Comparison of ENCODE assay signal across 12 cellular contexts in genomic region chr3:127708837-127709236, GRCh38. TPM values are rescaled to one million over a fixed set of nuclear protein-coding genes. Genes with fewer than 3 reads are reported as not detected.
A peak's percentile ranks its signal among the peaks of the same experiment; 100 is the strongest.
DNase-seq lines count a peak whose midpoint lies in the region; ATAC-seq and TF ChIP-seq lines count a peak whose summit lies in the region.
"Had no signal": no experiment of that assay in that cellular context is flagged by ENCODE, and none has a peak within 500 bp of the region (broad histone marks: within the 10 kb centered on the region; RNA-seq: fewer than 3 reads in every experiment).

No MANE protein-coding gene starts in this region.

- WGBS in gastroesophageal sphincter (ENCODE audit: low coverage in 1 of 2), 2 donors, result 100% methylated on average over 1 of the region's 2 CpGs; no CpG with 5 or more reads in 1 of the 2 donors
- WGBS in spleen, 5 donors, result 40 to 88% (median 73%) methylated on average over 2 of the region's 2 CpGs

- CTCF ChIA-PET in Caco-2 (lab: Charles Lee), result no interaction called here

- POLR2A ChIA-PET in Caco-2 (lab: Charles Lee), result no interaction called here

- no peaks in the 10 kb centered on the region for H3K9me2 ChIP-seq in Karpas-422 (replicated peaks; ENCODE audit: insufficient read depth, low read length)

- TF ChIP-seq POLR2A in gastroesophageal sphincter (IDR thresholded peaks at IDR 0.05) (no peak), spleen (IDR thresholded peaks at IDR 0.05) (no peak)

- peaks cover 44% of the 10 kb centered on the region for H3K36me3 ChIP-seq in Karpas-422 (ENCODE audit: insufficient read depth, low read length)
- peaks cover 0 to 34% of the 10 kb centered on the region in 2 donors for H3K36me3 ChIP-seq in gastroesophageal sphincter
- H3K36me3 ChIP-seq in spleen, result peaks cover 0 to 18% (median 0%) of the 10 kb centered on the region in 6 donors
- H3K36me3 ChIP-seq in Caco-2 (ENCODE audit: control insufficient read depth, insufficient read depth, low read length), result no peaks in the 10 kb centered on the region

- no peak overlapping the region for H2AFZ ChIP-seq in Karpas-422 (ENCODE audit: low read length)

- BruUV-seq in Caco-2 (replicated peaks; lab: Mats Ljungman, UMichigan), result no TSS peak

- no peaks in the 10 kb centered on the region for H3K9me3 ChIP-seq in Karpas-422 (ENCODE audit: low read length)
- no peaks in the 10 kb centered on the region for H3K9me3 ChIP-seq in gastroesophageal sphincter
- H3K9me3 ChIP-seq in spleen, result no peaks in the 10 kb centered on the region
- no peaks in the 10 kb centered on the region for H3K9me3 ChIP-seq in Caco-2

- H3K36me3 Mint-ChIP-seq in nephron progenitor cell (ENCODE audit: low read depth) (peaks cover 7% of the 10 kb centered on the region), Caco-2 (ENCODE audit: insufficient read depth, unreplicated experiment) (no peaks in the 10 kb centered on the region)
- H3K36me3 Mint-ChIP-seq: CD8-positive, alpha-beta memory T cell had no signal

- H3K27me3 ChIP-seq in Karpas-422 (ENCODE audit: low read length) (no peaks in the 10 kb centered on the region), gastroesophageal sphincter (no peaks in the 10 kb centered on the region), spleen (replicated peaks in 1 of 7) (no peaks in the 10 kb centered on the region), Caco-2 (replicated peaks; ENCODE audit: control insufficient read depth, insufficient read depth, low read length) (no peaks in the 10 kb centered on the region)

- intact Hi-C loops in spleen (cut with DNase I; ENCODE audit: low total_unique reads) (no loop called here), Caco-2 (cut with micrococcal nuclease; ENCODE audit: unreplicated experiment) (no loop called here)

- ATAC-seq in gastroesophageal sphincter (no peak), HG03139 (IDR thresholded peaks at IDR 0.05; ENCODE audit: unreplicated experiment) (no peak)

- H3K9me3 Mint-ChIP-seq in nephron progenitor cell (peaks cover 9% of the 10 kb centered on the region), Caco-2 (ENCODE audit: unreplicated experiment) (no peaks in the 10 kb centered on the region)

- H3K4me3 Mint-ChIP-seq in nephron progenitor cell (no peak overlapping the region), Caco-2 (ENCODE audit: unreplicated experiment) (no peak overlapping the region)
- H3K4me3 Mint-ChIP-seq: CD8-positive, alpha-beta memory T cell; H9 had no signal

- H4K20me1 ChIP-seq in Karpas-422 (ENCODE audit: insufficient read depth, low read depth, low read length), result no peaks in the 10 kb centered on the region

- peaks cover 63% of the 10 kb centered on the region for H3K4me1 Mint-ChIP-seq in nephron progenitor cell
- no peaks in the 10 kb centered on the region for H3K4me1 Mint-ChIP-seq in Caco-2 (ENCODE audit: low read depth, unreplicated experiment)
- H3K4me1 Mint-ChIP-seq: CD8-positive, alpha-beta memory T cell had no signal

- H3K9ac ChIP-seq in Karpas-422 (ENCODE audit: low read length), result no peak overlapping the region

- peaks cover 1% of the 10 kb centered on the region for H3K4me1 ChIP-seq in Karpas-422 (ENCODE audit: low read length)
- H3K4me1 ChIP-seq in gastroesophageal sphincter, result peaks cover 0 to 68% (median 17%) of the 10 kb centered on the region in 3 donors
- H3K4me1 ChIP-seq in spleen, result peaks cover 0 to 79% (median 49%) of the 10 kb centered on the region in 6 donors
- no peaks in the 10 kb centered on the region for H3K4me1 ChIP-seq in Caco-2

- H3K79me2 ChIP-seq in Karpas-422 (ENCODE audit: low read length), result peaks cover 45% of the 10 kb centered on the region

- TF ChIP-seq CTCF in gastroesophageal sphincter (IDR thresholded peaks at IDR 0.05), result no peak
- no peak for TF ChIP-seq CTCF in spleen (IDR thresholded peaks at IDR 0.05 in 8 of 11, conservative IDR thresholded peaks at IDR 0.05 in 3 of 11)
- no peak for TF ChIP-seq CTCF in nephron progenitor cell (IDR thresholded peaks at IDR 0.05)
- TF ChIP-seq CTCF in Caco-2 (IDR thresholded peaks at IDR 0.05; ENCODE audit: insufficient read depth in 1 of 2, low read depth in 1 of 2, low read length in 1 of 2, severe bottlenecking in 1 of 2, unreplicated experiment in 1 of 2), result no peak

- no peak overlapping the region for H3K27ac Mint-ChIP-seq in nephron progenitor cell
- H3K27ac Mint-ChIP-seq in Caco-2 (ENCODE audit: unreplicated experiment), result no peak overlapping the region
- H3K27ac Mint-ChIP-seq: CD8-positive, alpha-beta memory T cell; H9 had no signal

- DNase-seq in NCI-H146 (lab: John Stamatoyannopoulos, UW) (peak; percentile 79), NCI-H146 treated with DMSO at 0.1 percent for 48 hours (lab: John Stamatoyannopoulos, UW; ENCODE audit: unreplicated experiment) (no peak), Karpas-422 (no peak), spleen (no peak), nephron progenitor cell (no peak), Caco-2 (no peak)
- DNase-seq: CD8-positive, alpha-beta memory T cell; NCI-H524 had no signal

- peak overlapping the region; percentile 1; the same call in 1 of the 2 replicates for H3K27ac ChIP-seq in Karpas-422 (ENCODE audit: low read length)
- peak overlapping the region in 3 of 4 donors; percentile 72 to 75 (median 73) for H3K27ac ChIP-seq in gastroesophageal sphincter
- H3K27ac ChIP-seq in spleen, result peak overlapping the region in 7 of 8 donors; percentile 48 to 90 (median 76)
- H3K27ac ChIP-seq: 22Rv1 had no signal

- H3K27me3 Mint-ChIP-seq in nephron progenitor cell (ENCODE audit: low read depth, poor library complexity) (peaks cover 18% of the 10 kb centered on the region), Caco-2 (ENCODE audit: insufficient read depth, unreplicated experiment) (no peaks in the 10 kb centered on the region)

- no peak overlapping the region for H3K4me2 ChIP-seq in Karpas-422 (ENCODE audit: low read depth, low read length, poor library complexity, severe bottlenecking)

- TF ChIP-seq EP300 in gastroesophageal sphincter (IDR thresholded peaks at IDR 0.05), result no peak

- H3K4me3 ChIP-seq in Karpas-422 (ENCODE audit: low read length) (no peak overlapping the region), gastroesophageal sphincter (no peak overlapping the region), spleen (no peak overlapping the region), Caco-2 (ENCODE audit: low read depth, low read length) (no peak overlapping the region)

RNA-seq across cellular contexts. Expression of gene ABTB1, which starts 36.1 kb away (rescaled TPM):
- total RNA-seq in Karpas-422 (2014; rRNA removed; shearing (Covaris generic); ENCODE audit: low replicate concordance), result 20.1 and 25.5 TPM in 2 replicates
- total RNA-seq in gastroesophageal sphincter (10 to 100 TPM; 25.3 to 50.3 (median 35.8) TPM), spleen (100 to 1,000 TPM in 6 of 7 donors, 10 to 100 TPM in 1; 91.9 to 172 (median 152) TPM), Caco-2 (2022) (6.2 TPM in 2 replicates)
- 100 to 1,000 TPM in 2 of 3 donors, 10 to 100 TPM in 1; 57.9 to 156 (median 138) TPM for polyA plus RNA-seq in spleen

Comparison
In these comparisons a context has a peak if more than half of its experiments do, and no peak if none do; other contexts are left out.
1. H3K27ac ChIP-seq: peak in every context shown above with its lines; median percentile 76 in spleen; 73 in gastroesophageal sphincter; 1 in Karpas-422.